In genomic region chr12:53451661-53452158, GRCh38 we compare ENCODE assay signal across 1 cellular context.
A peak's percentile ranks its signal among the peaks of the same experiment; 100 is the strongest.
TF ChIP-seq lines count a peak whose summit lies in the region.

Gene PCBP2, plus strand, starts transcription at chr12:53452102. Its CDS starts 2,699 bp downstream, at chr12:53454801.

TF ChIP-seq in HepG2, 621 proteins besides CTCF, POLR2A, EP300 and RAD21 (continued from another document and continues in another):
- TF ChIP-seq HMGXB4 (CRISPR knock-in tag; IDR thresholded peaks at IDR 0.05; ENCODE audit: borderline replicate concordance in 1 of 2, low read depth in 1 of 2) (peak; percentile 28 to 82; a peak in 2 of 4 replicates), ADNP (CRISPR knock-in tag; IDR thresholded peaks at IDR 0.05) (no peak), ZFP1 (CRISPR knock-in tag; IDR thresholded peaks at IDR 0.05) (peak; percentile 51; the same call in 1 of the 2 replicates), ZNF160 (CRISPR knock-in tag; IDR thresholded peaks at IDR 0.05) (no peak), SMAD1 (CRISPR knock-in tag; IDR thresholded peaks at IDR 0.05; ENCODE audit: borderline replicate concordance, low read depth) (no peak), ATF3 (CRISPR knock-in tag; IDR thresholded peaks at IDR 0.05) (peak; percentile 76), PRPF4 (IDR thresholded peaks at IDR 0.05; ENCODE audit: low read depth, low read length, poor library complexity, severe bottlenecking) (no peak), PHF20 (CRISPR knock-in tag; IDR thresholded peaks at IDR 0.05) (peak; percentile 88), ZFP90 (CRISPR knock-in tag; IDR thresholded peaks at IDR 0.05; ENCODE audit: borderline replicate concordance) (peak; percentile 68; the same call in 1 of the 2 replicates), MAF1 (CRISPR knock-in tag; IDR thresholded peaks at IDR 0.05; ENCODE audit: borderline replicate concordance) (peak; percentile 74; the same call in 1 of the 2 replicates), CEBPB (IDR thresholded peaks at IDR 0.05; ENCODE audit: borderline replicate concordance, low read depth, low read length) (peak; percentile 89), SOX5 (CRISPR knock-in tag; IDR thresholded peaks at IDR 0.05; ENCODE audit: borderline replicate concordance) (peak; percentile 71; the same call in 1 of the 2 replicates), ZNF329 (CRISPR knock-in tag; IDR thresholded peaks at IDR 0.05; ENCODE audit: low read depth) (no peak), THYN1 (CRISPR knock-in tag; IDR thresholded peaks at IDR 0.05; ENCODE audit: borderline replicate concordance, low read depth) (no peak; the same call in 1 of the 2 replicates), SNRNP70 (IDR thresholded peaks at IDR 0.05; ENCODE audit: low read depth, low read length) (no peak), NFE2 (CRISPR knock-in tag; IDR thresholded peaks at IDR 0.05) (no peak), CREB3 (CRISPR knock-in tag; IDR thresholded peaks at IDR 0.05) (no peak), ZNF317 (CRISPR knock-in tag; IDR thresholded peaks at IDR 0.05) (peak; percentile 74; the same call in 1 of the 2 replicates), ZNF598 (CRISPR knock-in tag; IDR thresholded peaks at IDR 0.05; ENCODE audit: borderline replicate concordance) (peak; percentile 68; the same call in 1 of the 2 replicates), RXRB (CRISPR knock-in tag; IDR thresholded peaks at IDR 0.05; ENCODE audit: borderline replicate concordance) (peak; percentile 63; the same call in 1 of the 2 replicates), NCOR1 (IDR thresholded peaks at IDR 0.05; ENCODE audit: borderline replicate concordance, low read length) (0 out of 2 replicates have a peak, but pooled peaks have one; percentile 8), ZNF841 (CRISPR knock-in tag; IDR thresholded peaks at IDR 0.05; ENCODE audit: borderline replicate concordance) (no peak), SP1 (IDR thresholded peaks at IDR 0.05) (no peak), SP1 (CRISPR knock-in tag; IDR thresholded peaks at IDR 0.05) (peak; percentile 70), CENPT (CRISPR knock-in tag; IDR thresholded peaks at IDR 0.05; ENCODE audit: low read depth) (no peak), IRF2 (CRISPR knock-in tag; IDR thresholded peaks at IDR 0.05) (peak; percentile 94), ZNF772 (CRISPR knock-in tag; IDR thresholded peaks at IDR 0.05) (peak; percentile 78; the same call in 1 of the 2 replicates), RARA (CRISPR knock-in tag; IDR thresholded peaks at IDR 0.05) (peak; percentile 47; the same call in 1 of the 2 replicates), CREM (IDR thresholded peaks at IDR 0.05) (peak; percentile 93), CREM (CRISPR knock-in tag; IDR thresholded peaks at IDR 0.05) (peak; percentile 65), MZF1 (CRISPR knock-in tag; IDR thresholded peaks at IDR 0.05; ENCODE audit: borderline replicate concordance) (no peak), ZNF225 (CRISPR knock-in tag; IDR thresholded peaks at IDR 0.05) (no peak), POLR2AphosphoS5 (IDR thresholded peaks at IDR 0.05; ENCODE audit: low read depth, low read length) (peak; percentile 67), KAT7 (CRISPR knock-in tag; IDR thresholded peaks at IDR 0.05; ENCODE audit: borderline replicate concordance) (peak; percentile 73; the same call in 1 of the 2 replicates), RORA (CRISPR knock-in tag; IDR thresholded peaks at IDR 0.05) (no peak), ZNF562 (CRISPR knock-in tag; IDR thresholded peaks at IDR 0.05; ENCODE audit: borderline replicate concordance) (no peak), ZBTB20 (CRISPR knock-in tag; IDR thresholded peaks at IDR 0.05; ENCODE audit: borderline replicate concordance, low read depth) (no peak; the same call in 1 of the 2 replicates), ZBED4 (CRISPR knock-in tag; IDR thresholded peaks at IDR 0.05; ENCODE audit: borderline replicate concordance) (no peak)
- TF ChIP-seq, protein P1, sequence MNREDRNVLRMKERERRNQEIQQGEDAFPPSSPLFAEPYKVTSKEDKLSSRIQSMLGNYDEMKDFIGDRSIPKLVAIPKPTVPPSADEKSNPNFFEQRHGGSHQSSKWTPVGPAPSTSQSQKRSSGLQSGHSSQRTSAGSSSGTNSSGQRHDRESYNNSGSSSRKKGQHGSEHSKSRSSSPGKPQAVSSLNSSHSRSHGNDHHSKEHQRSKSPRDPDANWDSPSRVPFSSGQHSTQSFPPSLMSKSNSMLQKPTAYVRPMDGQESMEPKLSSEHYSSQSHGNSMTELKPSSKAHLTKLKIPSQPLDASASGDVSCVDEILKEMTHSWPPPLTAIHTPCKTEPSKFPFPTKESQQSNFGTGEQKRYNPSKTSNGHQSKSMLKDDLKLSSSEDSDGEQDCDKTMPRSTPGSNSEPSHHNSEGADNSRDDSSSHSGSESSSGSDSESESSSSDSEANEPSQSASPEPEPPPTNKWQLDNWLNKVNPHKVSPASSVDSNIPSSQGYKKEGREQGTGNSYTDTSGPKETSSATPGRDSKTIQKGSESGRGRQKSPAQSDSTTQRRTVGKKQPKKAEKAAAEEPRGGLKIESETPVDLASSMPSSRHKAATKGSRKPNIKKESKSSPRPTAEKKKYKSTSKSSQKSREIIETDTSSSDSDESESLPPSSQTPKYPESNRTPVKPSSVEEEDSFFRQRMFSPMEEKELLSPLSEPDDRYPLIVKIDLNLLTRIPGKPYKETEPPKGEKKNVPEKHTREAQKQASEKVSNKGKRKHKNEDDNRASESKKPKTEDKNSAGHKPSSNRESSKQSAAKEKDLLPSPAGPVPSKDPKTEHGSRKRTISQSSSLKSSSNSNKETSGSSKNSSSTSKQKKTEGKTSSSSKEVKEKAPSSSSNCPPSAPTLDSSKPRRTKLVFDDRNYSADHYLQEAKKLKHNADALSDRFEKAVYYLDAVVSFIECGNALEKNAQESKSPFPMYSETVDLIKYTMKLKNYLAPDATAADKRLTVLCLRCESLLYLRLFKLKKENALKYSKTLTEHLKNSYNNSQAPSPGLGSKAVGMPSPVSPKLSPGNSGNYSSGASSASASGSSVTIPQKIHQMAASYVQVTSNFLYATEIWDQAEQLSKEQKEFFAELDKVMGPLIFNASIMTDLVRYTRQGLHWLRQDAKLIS (CRISPR knock-in tag; IDR thresholded peaks at IDR 0.05) = no peak
- TF ChIP-seq, protein P2, sequence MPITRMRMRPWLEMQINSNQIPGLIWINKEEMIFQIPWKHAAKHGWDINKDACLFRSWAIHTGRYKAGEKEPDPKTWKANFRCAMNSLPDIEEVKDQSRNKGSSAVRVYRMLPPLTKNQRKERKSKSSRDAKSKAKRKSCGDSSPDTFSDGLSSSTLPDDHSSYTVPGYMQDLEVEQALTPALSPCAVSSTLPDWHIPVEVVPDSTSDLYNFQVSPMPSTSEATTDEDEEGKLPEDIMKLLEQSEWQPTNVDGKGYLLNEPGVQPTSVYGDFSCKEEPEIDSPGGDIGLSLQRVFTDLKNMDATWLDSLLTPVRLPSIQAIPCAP (CRISPR knock-in tag; IDR thresholded peaks at IDR 0.05; ENCODE audit: low read depth) = no peak
- TF ChIP-seq, protein P3, sequence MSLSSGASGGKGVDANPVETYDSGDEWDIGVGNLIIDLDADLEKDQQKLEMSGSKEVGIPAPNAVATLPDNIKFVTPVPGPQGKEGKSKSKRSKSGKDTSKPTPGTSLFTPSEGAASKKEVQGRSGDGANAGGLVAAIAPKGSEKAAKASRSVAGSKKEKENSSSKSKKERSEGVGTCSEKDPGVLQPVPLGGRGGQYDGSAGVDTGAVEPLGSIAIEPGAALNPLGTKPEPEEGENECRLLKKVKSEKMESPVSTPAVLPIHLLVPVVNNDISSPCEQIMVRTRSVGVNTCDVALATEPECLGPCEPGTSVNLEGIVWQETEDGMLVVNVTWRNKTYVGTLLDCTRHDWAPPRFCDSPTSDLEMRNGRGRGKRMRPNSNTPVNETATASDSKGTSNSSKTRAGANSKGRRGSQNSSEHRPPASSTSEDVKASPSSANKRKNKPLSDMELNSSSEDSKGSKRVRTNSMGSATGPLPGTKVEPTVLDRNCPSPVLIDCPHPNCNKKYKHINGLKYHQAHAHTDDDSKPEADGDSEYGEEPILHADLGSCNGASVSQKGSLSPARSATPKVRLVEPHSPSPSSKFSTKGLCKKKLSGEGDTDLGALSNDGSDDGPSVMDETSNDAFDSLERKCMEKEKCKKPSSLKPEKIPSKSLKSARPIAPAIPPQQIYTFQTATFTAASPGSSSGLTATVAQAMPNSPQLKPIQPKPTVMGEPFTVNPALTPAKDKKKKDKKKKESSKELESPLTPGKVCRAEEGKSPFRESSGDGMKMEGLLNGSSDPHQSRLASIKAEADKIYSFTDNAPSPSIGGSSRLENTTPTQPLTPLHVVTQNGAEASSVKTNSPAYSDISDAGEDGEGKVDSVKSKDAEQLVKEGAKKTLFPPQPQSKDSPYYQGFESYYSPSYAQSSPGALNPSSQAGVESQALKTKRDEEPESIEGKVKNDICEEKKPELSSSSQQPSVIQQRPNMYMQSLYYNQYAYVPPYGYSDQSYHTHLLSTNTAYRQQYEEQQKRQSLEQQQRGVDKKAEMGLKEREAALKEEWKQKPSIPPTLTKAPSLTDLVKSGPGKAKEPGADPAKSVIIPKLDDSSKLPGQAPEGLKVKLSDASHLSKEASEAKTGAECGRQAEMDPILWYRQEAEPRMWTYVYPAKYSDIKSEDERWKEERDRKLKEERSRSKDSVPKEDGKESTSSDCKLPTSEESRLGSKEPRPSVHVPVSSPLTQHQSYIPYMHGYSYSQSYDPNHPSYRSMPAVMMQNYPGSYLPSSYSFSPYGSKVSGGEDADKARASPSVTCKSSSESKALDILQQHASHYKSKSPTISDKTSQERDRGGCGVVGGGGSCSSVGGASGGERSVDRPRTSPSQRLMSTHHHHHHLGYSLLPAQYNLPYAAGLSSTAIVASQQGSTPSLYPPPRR (CRISPR knock-in tag; IDR thresholded peaks at IDR 0.05; ENCODE audit: borderline replicate concordance) = no peak
- TF ChIP-seq, protein P4, sequence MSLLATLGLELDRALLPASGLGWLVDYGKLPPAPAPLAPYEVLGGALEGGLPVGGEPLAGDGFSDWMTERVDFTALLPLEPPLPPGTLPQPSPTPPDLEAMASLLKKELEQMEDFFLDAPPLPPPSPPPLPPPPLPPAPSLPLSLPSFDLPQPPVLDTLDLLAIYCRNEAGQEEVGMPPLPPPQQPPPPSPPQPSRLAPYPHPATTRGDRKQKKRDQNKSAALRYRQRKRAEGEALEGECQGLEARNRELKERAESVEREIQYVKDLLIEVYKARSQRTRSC (CRISPR knock-in tag; IDR thresholded peaks at IDR 0.05; ENCODE audit: low read depth) = no peak
- TF ChIP-seq, protein P5, sequence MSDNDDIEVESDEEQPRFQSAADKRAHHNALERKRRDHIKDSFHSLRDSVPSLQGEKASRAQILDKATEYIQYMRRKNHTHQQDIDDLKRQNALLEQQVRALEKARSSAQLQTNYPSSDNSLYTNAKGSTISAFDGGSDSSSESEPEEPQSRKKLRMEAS (IDR thresholded peaks at IDR 0.05) = peak; percentile 58
- TF ChIP-seq, protein P6, sequence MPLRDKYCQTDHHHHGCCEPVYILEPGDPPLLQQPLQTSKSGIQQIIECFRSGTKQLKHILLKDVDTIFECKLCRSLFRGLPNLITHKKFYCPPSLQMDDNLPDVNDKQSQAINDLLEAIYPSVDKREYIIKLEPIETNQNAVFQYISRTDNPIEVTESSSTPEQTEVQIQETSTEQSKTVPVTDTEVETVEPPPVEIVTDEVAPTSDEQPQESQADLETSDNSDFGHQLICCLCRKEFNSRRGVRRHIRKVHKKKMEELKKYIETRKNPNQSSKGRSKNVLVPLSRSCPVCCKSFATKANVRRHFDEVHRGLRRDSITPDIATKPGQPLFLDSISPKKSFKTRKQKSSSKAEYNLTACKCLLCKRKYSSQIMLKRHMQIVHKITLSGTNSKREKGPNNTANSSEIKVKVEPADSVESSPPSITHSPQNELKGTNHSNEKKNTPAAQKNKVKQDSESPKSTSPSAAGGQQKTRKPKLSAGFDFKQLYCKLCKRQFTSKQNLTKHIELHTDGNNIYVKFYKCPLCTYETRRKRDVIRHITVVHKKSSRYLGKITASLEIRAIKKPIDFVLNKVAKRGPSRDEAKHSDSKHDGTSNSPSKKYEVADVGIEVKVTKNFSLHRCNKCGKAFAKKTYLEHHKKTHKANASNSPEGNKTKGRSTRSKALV (CRISPR knock-in tag; IDR thresholded peaks at IDR 0.05) = 0 out of 2 replicates have a peak, but pooled peaks have one; percentile 36
